Comparison of ENCODE assay signal across 18 cellular contexts in genomic region chr2:165432234-165432966, GRCh38. TPM values are rescaled to one million over a fixed set of nuclear protein-coding genes. Genes with fewer than 3 reads are reported as not detected.
DNase-seq lines count a peak whose midpoint lies in the region; ATAC-seq and TF ChIP-seq lines count a peak whose summit lies in the region.
"Had no signal": no experiment of that assay in that cellular context is flagged by ENCODE, and none has a peak within 500 bp of the region (broad histone marks: within the 10 kb centered on the region; RNA-seq: fewer than 3 reads in every experiment).

No MANE protein-coding gene starts in this region.

- no peaks in the 10 kb centered on the region for H3K9me2 ChIP-seq in Loucy (replicated peaks; ENCODE audit: low read depth, low read length)

- H4K20me1 ChIP-seq in Loucy (ENCODE audit: insufficient read depth, low read length, poor library complexity, severe bottlenecking) = no peaks in the 10 kb centered on the region

- no peaks in the 10 kb centered on the region for H3K79me2 ChIP-seq in Loucy (ENCODE audit: insufficient read depth, low read length)

- H2AFZ ChIP-seq in Loucy (ENCODE audit: low read length) = peak overlapping the region; percentile 5; the same call in 1 of the 2 replicates

- H3K27ac ChIP-seq in A673 (ENCODE audit: low read depth, low read length, poor library complexity, severe bottlenecking) (peak overlapping the region; percentile 27), testis (no peak overlapping the region)

- H3K9me3 ChIP-seq in A673 (ENCODE audit: low read depth, low read length, poor library complexity, severe bottlenecking) (no peaks in the 10 kb centered on the region), Loucy (ENCODE audit: insufficient read depth, low read depth, low read length) (no peaks in the 10 kb centered on the region), iPS-18c (ENCODE audit: control insufficient read depth, insufficient read depth, low read length) (no peaks in the 10 kb centered on the region), testis (no peaks in the 10 kb centered on the region)
- H3K9me3 ChIP-seq: BE2C, Caco-2 had no signal

- no peaks in the 10 kb centered on the region for H3K9me3 Mint-ChIP-seq in glutamatergic neuron (ENCODE audit: unreplicated experiment)
- H3K9me3 Mint-ChIP-seq: CD4-positive, CD25-positive, alpha-beta regulatory T cell; CD8-positive, alpha-beta memory T cell had no signal

- H3K27me3 Mint-ChIP-seq in glutamatergic neuron (ENCODE audit: unreplicated experiment) = peaks cover 2% of the 10 kb centered on the region
- H3K27me3 Mint-ChIP-seq: CD4-positive, CD25-positive, alpha-beta regulatory T cell had no signal

- H3K9ac ChIP-seq in Loucy (ENCODE audit: low read depth, low read length, poor library complexity, severe bottlenecking) = no peak overlapping the region

- no peaks in the 10 kb centered on the region for H3K36me3 Mint-ChIP-seq in glutamatergic neuron (ENCODE audit: unreplicated experiment)
- H3K36me3 Mint-ChIP-seq: CD4-positive, CD25-positive, alpha-beta regulatory T cell; CD8-positive, alpha-beta memory T cell had no signal

- no peak overlapping the region for H3K4me2 ChIP-seq in Loucy (ENCODE audit: low read depth, low read length, poor library complexity, severe bottlenecking)

- no peak for TF ChIP-seq POLR2A in testis (IDR thresholded peaks at IDR 0.05)

- H3K4me1 Mint-ChIP-seq in glutamatergic neuron (ENCODE audit: low read depth, unreplicated experiment) = no peaks in the 10 kb centered on the region
- H3K4me1 Mint-ChIP-seq: CD4-positive, CD25-positive, alpha-beta regulatory T cell; CD8-positive, alpha-beta memory T cell had no signal

- TF ChIP-seq CTCF in A673 (conservative IDR thresholded peaks at IDR 0.05; ENCODE audit: low read depth, low read length) = no peak
- TF ChIP-seq CTCF in Loucy (conservative IDR thresholded peaks at IDR 0.05; ENCODE audit: low read length) = no peak
- no peak for TF ChIP-seq CTCF in testis (IDR thresholded peaks at IDR 0.05)
- no peak for TF ChIP-seq CTCF in glutamatergic neuron (IDR thresholded peaks at IDR 0.05; ENCODE audit: partially characterized antibody, unreplicated experiment)

- no peak overlapping the region for H3K27ac Mint-ChIP-seq in glutamatergic neuron (ENCODE audit: unreplicated experiment)
- H3K27ac Mint-ChIP-seq: CD4-positive, CD25-positive, alpha-beta regulatory T cell; CD8-positive, alpha-beta memory T cell; H9 had no signal

- H3K4me3 Mint-ChIP-seq in glutamatergic neuron (ENCODE audit: unreplicated experiment) = no peak overlapping the region
- H3K4me3 Mint-ChIP-seq: CD4-positive, CD25-positive, alpha-beta regulatory T cell; CD8-positive, alpha-beta memory T cell; H9 had no signal

- intact Hi-C loops in A673 (cut with micrococcal nuclease; ENCODE audit: unreplicated experiment) = no loop called here
- intact Hi-C loops in testis (cut with DNase I; ENCODE audit: low total_unique reads) = no loop called here

- no peak for ATAC-seq in HG03039 (IDR thresholded peaks at IDR 0.05; ENCODE audit: unreplicated experiment)
- ATAC-seq: K562 had no signal

- DNase-seq in A673 (ENCODE audit: low spot score) (no peak), H7 (peak; percentile 12), testis (no peak), COR-L47 (lab: John Stamatoyannopoulos, UW) (no peak), glutamatergic neuron (no peak)
- DNase-seq: ACHN; BE2C; C1 segment of cervical spinal cord; Caco-2; CD4-positive, CD25-positive, alpha-beta regulatory T cell; CD8-positive, alpha-beta memory T cell; GOT3; H9; IMR-90 had no signal

- H3F3A ChIP-seq in Loucy (ENCODE audit: low read depth) = 0 out of 2 replicates have a peak, but pooled peaks cover 2% of the 10 kb centered on the region

- no TSS peak for BruUV-seq in A673 (replicated peaks; lab: Mats Ljungman, UMichigan)

- POLR2A ChIA-PET in A673 (lab: Charles Lee; ENCODE audit: low non-redundant PET) = no interaction called here

- no peak overlapping the region for H3K4me3 ChIP-seq in A673 (ENCODE audit: low read depth, low read length, poor library complexity, severe bottlenecking)
- no peak overlapping the region for H3K4me3 ChIP-seq in H7 (ENCODE audit: insufficient read depth, low read depth, low read length)
- H3K4me3 ChIP-seq in Loucy (ENCODE audit: low read length, poor library complexity, severe bottlenecking) = no peak overlapping the region
- 0 out of 2 replicates have a peak overlapping the region, but pooled peaks have one; percentile 9 for H3K4me3 ChIP-seq in iPS-18c (ENCODE audit: insufficient read depth, low read depth, low read length)
- H3K4me3 ChIP-seq in testis = no peak overlapping the region
- H3K4me3 ChIP-seq: K562 had no signal

- H3K27me3 ChIP-seq in A673 (replicated peaks; ENCODE audit: insufficient read depth, low read depth, low read length, poor library complexity) = no peaks in the 10 kb centered on the region
- H3K27me3 ChIP-seq in H7 (ENCODE audit: control insufficient read depth, insufficient read depth, low read length) = no peaks in the 10 kb centered on the region
- H3K27me3 ChIP-seq in Loucy (ENCODE audit: insufficient read depth, low read length, poor library complexity, severe bottlenecking) = no peaks in the 10 kb centered on the region
- no peaks in the 10 kb centered on the region for H3K27me3 ChIP-seq in testis
- H3K27me3 ChIP-seq: BE2C had no signal

- CTCF ChIA-PET in A673 (lab: Charles Lee) = no interaction called here

- no peaks in the 10 kb centered on the region for H3K36me3 ChIP-seq in A673 (ENCODE audit: insufficient read depth, low read length, poor library complexity, severe bottlenecking)
- H3K36me3 ChIP-seq in H7 (replicated peaks; ENCODE audit: control insufficient read depth, insufficient read depth, low read length) = no peaks in the 10 kb centered on the region
- H3K36me3 ChIP-seq in Loucy (ENCODE audit: insufficient read depth, low read length) = no peaks in the 10 kb centered on the region
- H3K36me3 ChIP-seq in testis (ENCODE audit: low read depth, missing control alignments) = no peaks in the 10 kb centered on the region
- H3K36me3 ChIP-seq: BE2C had no signal

- H3K4me1 ChIP-seq in A673 (ENCODE audit: insufficient read depth, low read length, poor library complexity, severe bottlenecking) (peaks cover 24% of the 10 kb centered on the region), Loucy (ENCODE audit: insufficient read depth, low read length, poor library complexity, severe bottlenecking) (peaks cover 16% of the 10 kb centered on the region), testis (no peaks in the 10 kb centered on the region)
- H3K4me1 ChIP-seq: BE2C had no signal

RNA-seq across cellular contexts. Expression of gene CSRNP3, which starts 37.1 kb away (rescaled TPM):
- total RNA-seq in A673 (2021) = 39.5 and 47.7 TPM in 2 replicates
- total RNA-seq in H7 (2014; rRNA removed; shearing (Covaris generic)) = 3.0 and 4.3 TPM in 2 replicates
- total RNA-seq in testis = 1 to 10 TPM; 5.3 to 6.1 TPM
- polyA plus RNA-seq in testis (ENCODE audit: insufficient read depth, low read depth, low replicate concordance) = 3.0 TPM
- total RNA-seq in glutamatergic neuron (ENCODE audit: unreplicated experiment) = 23.0 TPM
- total RNA-seq: CD4-positive, CD25-positive, alpha-beta regulatory T cell; CD8-positive, alpha-beta memory T cell; K562 had no signal
- polyA plus RNA-seq: CD4-positive, CD25-positive, alpha-beta regulatory T cell; CD8-positive, alpha-beta memory T cell; K562 had no signal
